1 cellular context compared by ENCODE assay signal in the genomic region with DNA sequence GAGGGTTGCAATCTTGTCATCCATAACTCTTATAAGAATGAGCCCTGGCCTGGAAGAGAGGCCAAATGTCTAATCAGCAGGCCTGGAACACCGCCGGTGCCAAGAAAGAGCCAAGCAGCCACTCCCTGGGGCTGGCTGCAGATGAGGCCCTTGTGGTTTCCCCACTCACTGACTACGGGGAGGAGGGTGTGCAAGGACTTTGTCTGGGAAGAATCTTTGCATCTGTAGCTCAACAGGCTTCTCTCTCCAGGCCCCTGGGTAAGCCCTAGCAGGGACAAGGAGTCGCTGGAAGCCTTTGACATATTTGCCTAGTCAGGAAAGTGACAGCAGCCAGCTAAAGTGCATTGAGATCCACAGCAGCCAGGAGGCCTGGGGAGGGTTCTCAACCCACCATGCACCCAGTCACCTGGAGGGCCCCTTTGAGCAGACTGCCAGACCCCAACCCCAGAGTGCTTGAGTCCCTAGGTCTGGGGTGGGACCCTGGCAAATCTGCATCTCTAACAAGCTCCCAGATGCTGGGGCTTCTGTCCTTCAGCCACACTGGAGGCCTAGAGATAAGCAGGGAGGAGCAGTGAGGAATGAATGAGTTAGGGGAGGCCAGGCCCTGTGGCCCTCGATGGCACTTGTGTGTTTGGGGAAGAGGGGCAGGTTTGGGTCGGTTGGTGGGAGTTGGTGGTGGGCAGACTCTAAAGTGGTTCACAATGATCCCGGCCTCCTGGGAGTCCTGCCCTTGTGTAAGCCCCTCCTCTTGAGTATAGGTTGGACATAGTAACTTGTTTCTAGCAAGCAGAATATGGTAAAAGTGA.
A peak's percentile ranks its signal among the peaks of the same experiment; 100 is the strongest.
TF ChIP-seq lines count a peak whose summit lies in the region.

No MANE protein-coding gene starts in this region.

TF ChIP-seq in HepG2, 621 proteins besides CTCF, POLR2A, EP300 and RAD21:
- TF ChIP-seq ZNF674 (CRISPR knock-in tag; IDR thresholded peaks at IDR 0.05; ENCODE audit: low read depth) (no peak), ZNF350 (CRISPR knock-in tag; IDR thresholded peaks at IDR 0.05; ENCODE audit: borderline replicate concordance, low read depth) (no peak), TFE3 (CRISPR knock-in tag; IDR thresholded peaks at IDR 0.05) (no peak), RCOR2 (CRISPR knock-in tag; IDR thresholded peaks at IDR 0.05) (no peak), HINFP (CRISPR knock-in tag; IDR thresholded peaks at IDR 0.05; ENCODE audit: low read depth) (no peak), NR2F2 (IDR thresholded peaks at IDR 0.05; ENCODE audit: borderline replicate concordance, low read depth) (0 out of 2 replicates have a peak, but pooled peaks have one; percentile 17), ZSCAN21 (CRISPR knock-in tag; IDR thresholded peaks at IDR 0.05; ENCODE audit: borderline replicate concordance) (0 out of 2 replicates have a peak, but pooled peaks have one; percentile 27), MTF1 (CRISPR knock-in tag; IDR thresholded peaks at IDR 0.05) (no peak), HMG20B (CRISPR knock-in tag; conservative IDR thresholded peaks at IDR 0.05) (no peak), PPARG (CRISPR knock-in tag; conservative IDR thresholded peaks at IDR 0.05) (no peak), HES4 (CRISPR knock-in tag; IDR thresholded peaks at IDR 0.05; ENCODE audit: borderline replicate concordance) (no peak), MEF2D (CRISPR knock-in tag; IDR thresholded peaks at IDR 0.05) (no peak), TERF1 (CRISPR knock-in tag; IDR thresholded peaks at IDR 0.05) (no peak), THRA (CRISPR knock-in tag; IDR thresholded peaks at IDR 0.05; ENCODE audit: borderline replicate concordance) (no peak), ZNF337 (CRISPR knock-in tag; IDR thresholded peaks at IDR 0.05; ENCODE audit: borderline replicate concordance, low read depth) (no peak)
- TF ChIP-seq, protein P1, sequence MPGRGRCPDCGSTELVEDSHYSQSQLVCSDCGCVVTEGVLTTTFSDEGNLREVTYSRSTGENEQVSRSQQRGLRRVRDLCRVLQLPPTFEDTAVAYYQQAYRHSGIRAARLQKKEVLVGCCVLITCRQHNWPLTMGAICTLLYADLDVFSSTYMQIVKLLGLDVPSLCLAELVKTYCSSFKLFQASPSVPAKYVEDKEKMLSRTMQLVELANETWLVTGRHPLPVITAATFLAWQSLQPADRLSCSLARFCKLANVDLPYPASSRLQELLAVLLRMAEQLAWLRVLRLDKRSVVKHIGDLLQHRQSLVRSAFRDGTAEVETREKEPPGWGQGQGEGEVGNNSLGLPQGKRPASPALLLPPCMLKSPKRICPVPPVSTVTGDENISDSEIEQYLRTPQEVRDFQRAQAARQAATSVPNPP (CRISPR knock-in tag; IDR thresholded peaks at IDR 0.05), result no peak
